ENCODE assay signal across 2 cellular contexts in the genomic region with DNA sequence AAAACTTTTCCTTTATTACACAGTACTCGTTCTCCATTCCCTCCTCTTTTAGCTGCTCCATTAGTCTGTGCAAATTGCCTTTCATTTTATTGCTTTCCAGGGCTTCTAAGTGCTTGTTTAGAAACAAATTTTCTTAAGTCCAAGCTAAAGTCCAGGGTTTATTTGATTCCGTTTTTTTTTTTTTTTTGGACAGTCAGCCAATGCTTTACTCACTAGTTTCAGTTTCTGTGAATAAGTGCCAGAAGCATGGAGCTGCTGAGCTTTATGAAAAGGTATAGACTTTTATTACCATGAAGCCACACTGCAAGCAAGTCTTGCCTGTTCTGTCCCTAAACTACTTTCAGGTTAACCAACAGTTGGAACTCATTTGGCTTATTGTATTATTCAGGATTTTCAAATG.
TF ChIP-seq lines count a peak whose summit lies in the region.

No MANE protein-coding gene starts in this region.

TF ChIP-seq in SK-N-SH treated with all-trans-retinoic acid at 6 μM for 48 hours, 23 proteins besides CTCF, POLR2A, EP300 and RAD21:
- TF ChIP-seq ZNF565 (CRISPR knock-in tag; conservative IDR thresholded peaks at IDR 0.05; ENCODE audit: low read depth) (no peak), ZFP30 (CRISPR knock-in tag; IDR thresholded peaks at IDR 0.05) (no peak), ESRRG (CRISPR knock-in tag; IDR thresholded peaks at IDR 0.05) (no peak), ARNTL (CRISPR knock-in tag; IDR thresholded peaks at IDR 0.05; ENCODE audit: borderline replicate concordance, low read depth) (no peak), RARB (CRISPR knock-in tag; IDR thresholded peaks at IDR 0.05) (no peak), PPARA (CRISPR knock-in tag; IDR thresholded peaks at IDR 0.05; ENCODE audit: borderline replicate concordance) (no peak), ZFP3 (CRISPR knock-in tag; IDR thresholded peaks at IDR 0.05) (no peak), CSDC2 (CRISPR knock-in tag; IDR thresholded peaks at IDR 0.05) (no peak), ISL1 (CRISPR knock-in tag; IDR thresholded peaks at IDR 0.05) (no peak), TCF4 (CRISPR knock-in tag; IDR thresholded peaks at IDR 0.05; ENCODE audit: borderline replicate concordance) (no peak), SNAI2 (CRISPR knock-in tag; IDR thresholded peaks at IDR 0.05) (no peak)
- TF ChIP-seq, protein P1, sequence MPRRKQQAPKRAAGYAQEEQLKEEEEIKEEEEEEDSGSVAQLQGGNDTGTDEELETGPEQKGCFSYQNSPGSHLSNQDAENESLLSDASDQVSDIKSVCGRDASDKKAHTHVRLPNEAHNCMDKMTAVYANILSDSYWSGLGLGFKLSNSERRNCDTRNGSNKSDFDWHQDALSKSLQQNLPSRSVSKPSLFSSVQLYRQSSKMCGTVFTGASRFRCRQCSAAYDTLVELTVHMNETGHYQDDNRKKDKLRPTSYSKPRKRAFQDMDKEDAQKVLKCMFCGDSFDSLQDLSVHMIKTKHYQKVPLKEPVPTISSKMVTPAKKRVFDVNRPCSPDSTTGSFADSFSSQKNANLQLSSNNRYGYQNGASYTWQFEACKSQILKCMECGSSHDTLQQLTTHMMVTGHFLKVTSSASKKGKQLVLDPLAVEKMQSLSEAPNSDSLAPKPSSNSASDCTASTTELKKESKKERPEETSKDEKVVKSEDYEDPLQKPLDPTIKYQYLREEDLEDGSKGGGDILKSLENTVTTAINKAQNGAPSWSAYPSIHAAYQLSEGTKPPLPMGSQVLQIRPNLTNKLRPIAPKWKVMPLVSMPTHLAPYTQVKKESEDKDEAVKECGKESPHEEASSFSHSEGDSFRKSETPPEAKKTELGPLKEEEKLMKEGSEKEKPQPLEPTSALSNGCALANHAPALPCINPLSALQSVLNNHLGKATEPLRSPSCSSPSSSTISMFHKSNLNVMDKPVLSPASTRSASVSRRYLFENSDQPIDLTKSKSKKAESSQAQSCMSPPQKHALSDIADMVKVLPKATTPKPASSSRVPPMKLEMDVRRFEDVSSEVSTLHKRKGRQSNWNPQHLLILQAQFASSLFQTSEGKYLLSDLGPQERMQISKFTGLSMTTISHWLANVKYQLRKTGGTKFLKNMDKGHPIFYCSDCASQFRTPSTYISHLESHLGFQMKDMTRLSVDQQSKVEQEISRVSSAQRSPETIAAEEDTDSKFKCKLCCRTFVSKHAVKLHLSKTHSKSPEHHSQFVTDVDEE (CRISPR knock-in tag; IDR thresholded peaks at IDR 0.05): no peak
- TF ChIP-seq, protein P2, sequence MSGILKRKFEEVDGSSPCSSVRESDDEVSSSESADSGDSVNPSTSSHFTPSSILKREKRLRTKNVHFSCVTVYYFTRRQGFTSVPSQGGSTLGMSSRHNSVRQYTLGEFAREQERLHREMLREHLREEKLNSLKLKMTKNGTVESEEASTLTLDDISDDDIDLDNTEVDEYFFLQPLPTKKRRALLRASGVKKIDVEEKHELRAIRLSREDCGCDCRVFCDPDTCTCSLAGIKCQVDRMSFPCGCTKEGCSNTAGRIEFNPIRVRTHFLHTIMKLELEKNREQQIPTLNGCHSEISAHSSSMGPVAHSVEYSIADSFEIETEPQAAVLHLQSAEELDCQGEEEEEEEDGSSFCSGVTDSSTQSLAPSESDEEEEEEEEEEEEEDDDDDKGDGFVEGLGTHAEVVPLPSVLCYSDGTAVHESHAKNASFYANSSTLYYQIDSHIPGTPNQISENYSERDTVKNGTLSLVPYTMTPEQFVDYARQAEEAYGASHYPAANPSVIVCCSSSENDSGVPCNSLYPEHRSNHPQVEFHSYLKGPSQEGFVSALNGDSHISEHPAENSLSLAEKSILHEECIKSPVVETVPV (CRISPR knock-in tag; IDR thresholded peaks at IDR 0.05): no peak
- TF ChIP-seq, protein P3, sequence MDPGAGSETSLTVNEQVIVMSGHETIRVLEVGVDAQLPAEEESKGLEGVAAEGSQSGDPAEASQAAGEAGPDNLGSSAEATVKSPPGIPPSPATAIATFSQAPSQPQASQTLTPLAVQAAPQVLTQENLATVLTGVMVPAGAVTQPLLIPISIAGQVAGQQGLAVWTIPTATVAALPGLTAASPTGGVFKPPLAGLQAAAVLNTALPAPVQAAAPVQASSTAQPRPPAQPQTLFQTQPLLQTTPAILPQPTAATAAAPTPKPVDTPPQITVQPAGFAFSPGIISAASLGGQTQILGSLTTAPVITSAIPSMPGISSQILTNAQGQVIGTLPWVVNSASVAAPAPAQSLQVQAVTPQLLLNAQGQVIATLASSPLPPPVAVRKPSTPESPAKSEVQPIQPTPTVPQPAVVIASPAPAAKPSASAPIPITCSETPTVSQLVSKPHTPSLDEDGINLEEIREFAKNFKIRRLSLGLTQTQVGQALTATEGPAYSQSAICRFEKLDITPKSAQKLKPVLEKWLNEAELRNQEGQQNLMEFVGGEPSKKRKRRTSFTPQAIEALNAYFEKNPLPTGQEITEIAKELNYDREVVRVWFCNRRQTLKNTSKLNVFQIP (CRISPR knock-in tag; IDR thresholded peaks at IDR 0.05; ENCODE audit: borderline replicate concordance, low read depth): no peak
- TF ChIP-seq, protein P4, sequence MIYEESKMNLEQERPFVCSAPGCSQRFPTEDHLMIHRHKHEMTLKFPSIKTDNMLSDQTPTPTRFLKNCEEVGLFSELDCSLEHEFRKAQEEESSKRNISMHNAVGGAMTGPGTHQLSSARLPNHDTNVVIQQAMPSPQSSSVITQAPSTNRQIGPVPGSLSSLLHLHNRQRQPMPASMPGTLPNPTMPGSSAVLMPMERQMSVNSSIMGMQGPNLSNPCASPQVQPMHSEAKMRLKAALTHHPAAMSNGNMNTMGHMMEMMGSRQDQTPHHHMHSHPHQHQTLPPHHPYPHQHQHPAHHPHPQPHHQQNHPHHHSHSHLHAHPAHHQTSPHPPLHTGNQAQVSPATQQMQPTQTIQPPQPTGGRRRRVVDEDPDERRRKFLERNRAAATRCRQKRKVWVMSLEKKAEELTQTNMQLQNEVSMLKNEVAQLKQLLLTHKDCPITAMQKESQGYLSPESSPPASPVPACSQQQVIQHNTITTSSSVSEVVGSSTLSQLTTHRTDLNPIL (CRISPR knock-in tag; IDR thresholded peaks at IDR 0.05; ENCODE audit: low read depth): no peak
TF ChIP-seq in SK-N-SH treated with all-trans-retinoic acid at 6 μM for 48 hours: peak in this region for 0.

TF ChIP-seq in SK-N-SH, 30 proteins besides CTCF, POLR2A, EP300 and RAD21:
- TF ChIP-seq, protein P5, sequence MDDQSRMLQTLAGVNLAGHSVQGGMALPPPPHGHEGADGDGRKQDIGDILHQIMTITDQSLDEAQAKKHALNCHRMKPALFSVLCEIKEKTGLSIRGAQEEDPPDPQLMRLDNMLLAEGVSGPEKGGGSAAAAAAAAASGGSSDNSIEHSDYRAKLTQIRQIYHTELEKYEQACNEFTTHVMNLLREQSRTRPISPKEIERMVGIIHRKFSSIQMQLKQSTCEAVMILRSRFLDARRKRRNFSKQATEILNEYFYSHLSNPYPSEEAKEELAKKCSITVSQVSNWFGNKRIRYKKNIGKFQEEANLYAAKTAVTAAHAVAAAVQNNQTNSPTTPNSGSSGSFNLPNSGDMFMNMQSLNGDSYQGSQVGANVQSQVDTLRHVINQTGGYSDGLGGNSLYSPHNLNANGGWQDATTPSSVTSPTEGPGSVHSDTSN (IDR thresholded peaks at IDR 0.05): no peak
- TF ChIP-seq GABPA (IDR thresholded peaks at IDR 0.05; ENCODE audit: low read depth) (no peak), FOXM1 (IDR thresholded peaks at IDR 0.05; ENCODE audit: low read depth) (no peak), GATA2 (CRISPR knock-in tag; IDR thresholded peaks at IDR 0.05) (no peak), FOXJ3 (CRISPR knock-in tag; IDR thresholded peaks at IDR 0.05) (no peak), CHD2 (IDR thresholded peaks at IDR 0.05; ENCODE audit: low read length, partially characterized antibody) (no peak), SIN3A (IDR thresholded peaks at IDR 0.05; ENCODE audit: borderline replicate concordance, low read depth, low read length) (no peak), RXRA (IDR thresholded peaks at IDR 0.05; ENCODE audit: borderline replicate concordance, low read depth) (no peak), RFX5 (IDR thresholded peaks at IDR 0.05; ENCODE audit: low read length) (no peak), TCF12 (IDR thresholded peaks at IDR 0.05) (no peak), TEAD4 (IDR thresholded peaks at IDR 0.05; ENCODE audit: borderline replicate concordance, insufficient read depth) (no peak), MXI1 (IDR thresholded peaks at IDR 0.05; ENCODE audit: low read depth, low read length) (no peak), FOSL2 (IDR thresholded peaks at IDR 0.05; ENCODE audit: borderline replicate concordance, low read depth) (no peak)
- TF ChIP-seq, protein P6, sequence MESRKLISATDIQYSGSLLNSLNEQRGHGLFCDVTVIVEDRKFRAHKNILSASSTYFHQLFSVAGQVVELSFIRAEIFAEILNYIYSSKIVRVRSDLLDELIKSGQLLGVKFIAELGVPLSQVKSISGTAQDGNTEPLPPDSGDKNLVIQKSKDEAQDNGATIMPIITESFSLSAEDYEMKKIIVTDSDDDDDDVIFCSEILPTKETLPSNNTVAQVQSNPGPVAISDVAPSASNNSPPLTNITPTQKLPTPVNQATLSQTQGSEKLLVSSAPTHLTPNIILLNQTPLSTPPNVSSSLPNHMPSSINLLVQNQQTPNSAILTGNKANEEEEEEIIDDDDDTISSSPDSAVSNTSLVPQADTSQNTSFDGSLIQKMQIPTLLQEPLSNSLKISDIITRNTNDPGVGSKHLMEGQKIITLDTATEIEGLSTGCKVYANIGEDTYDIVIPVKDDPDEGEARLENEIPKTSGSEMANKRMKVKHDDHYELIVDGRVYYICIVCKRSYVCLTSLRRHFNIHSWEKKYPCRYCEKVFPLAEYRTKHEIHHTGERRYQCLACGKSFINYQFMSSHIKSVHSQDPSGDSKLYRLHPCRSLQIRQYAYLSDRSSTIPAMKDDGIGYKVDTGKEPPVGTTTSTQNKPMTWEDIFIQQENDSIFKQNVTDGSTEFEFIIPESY (IDR thresholded peaks at IDR 0.05; ENCODE audit: borderline replicate concordance, low read depth): no peak
- TF ChIP-seq, protein P7, sequence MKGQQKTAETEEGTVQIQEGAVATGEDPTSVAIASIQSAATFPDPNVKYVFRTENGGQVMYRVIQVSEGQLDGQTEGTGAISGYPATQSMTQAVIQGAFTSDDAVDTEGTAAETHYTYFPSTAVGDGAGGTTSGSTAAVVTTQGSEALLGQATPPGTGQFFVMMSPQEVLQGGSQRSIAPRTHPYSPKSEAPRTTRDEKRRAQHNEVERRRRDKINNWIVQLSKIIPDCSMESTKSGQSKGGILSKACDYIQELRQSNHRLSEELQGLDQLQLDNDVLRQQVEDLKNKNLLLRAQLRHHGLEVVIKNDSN (IDR thresholded peaks at IDR 0.05; ENCODE audit: borderline replicate concordance, low read depth): no peak
- TF ChIP-seq, protein P8, sequence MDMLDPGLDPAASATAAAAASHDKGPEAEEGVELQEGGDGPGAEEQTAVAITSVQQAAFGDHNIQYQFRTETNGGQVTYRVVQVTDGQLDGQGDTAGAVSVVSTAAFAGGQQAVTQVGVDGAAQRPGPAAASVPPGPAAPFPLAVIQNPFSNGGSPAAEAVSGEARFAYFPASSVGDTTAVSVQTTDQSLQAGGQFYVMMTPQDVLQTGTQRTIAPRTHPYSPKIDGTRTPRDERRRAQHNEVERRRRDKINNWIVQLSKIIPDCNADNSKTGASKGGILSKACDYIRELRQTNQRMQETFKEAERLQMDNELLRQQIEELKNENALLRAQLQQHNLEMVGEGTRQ (IDR thresholded peaks at IDR 0.05; ENCODE audit: borderline replicate concordance, low read depth, low read length): no peak
